In the genomic region with DNA sequence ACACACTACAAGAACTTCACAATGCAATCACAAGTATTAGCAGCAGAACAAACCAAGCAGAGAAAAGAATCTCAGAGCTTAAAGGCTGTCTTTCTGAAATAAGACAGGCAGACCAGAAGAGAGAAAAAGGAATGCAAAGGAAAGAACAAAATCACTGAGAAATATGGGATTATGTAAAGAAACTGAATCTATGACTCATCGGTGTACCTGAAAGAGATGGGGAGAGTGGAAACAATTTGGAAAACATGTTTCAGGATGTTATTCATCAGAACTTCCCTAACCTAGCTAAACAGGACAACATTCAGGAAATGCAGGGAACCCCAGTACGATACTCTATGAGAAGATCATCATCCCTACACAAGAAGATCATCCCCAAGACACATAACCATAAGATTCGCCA, we compare ENCODE assay signal across 22 cellular contexts.
"Had no signal": no experiment of that assay in that cellular context is flagged by ENCODE, and none has a peak within 500 bp of the region (broad histone marks: within the 10 kb centered on the region; RNA-seq: fewer than 3 reads in every experiment).

No MANE protein-coding gene starts in this region.

- H3K4me1 ChIP-seq: SJSA1 had no signal

- DNase-seq: MG63, NCI-H1048, NCI-H1105, NCI-H1417, NCI-H1436 treated with DMSO at 0.1 percent for 48 hours, NCI-H1694, NCI-H187 treated with DMSO at 0.1 percent for 48 hours, NCI-H2029 treated with DMSO at 0.1 percent for 48 hours, NCI-H2171 treated with DMSO at 0.1 percent for 48 hours, NCI-H345, NCI-H446 treated with DMSO at 0.1 percent for 48 hours, NCI-H510A treated with DMSO at 0.1 percent for 48 hours, NCI-H526, NCI-H748 treated with DMSO at 0.1 percent for 48 hours, Right ventricle myocardium superior, RPMI8226, SIG-M5 had no signal

- H3K27ac ChIP-seq: HL-60, SJSA1, SK-N-MC had no signal

- H3K27me3 Mint-ChIP-seq: IgD-negative memory B cell had no signal

- H3K9me3 ChIP-seq: MG63, SJSA1 had no signal

- H3K4me3 Mint-ChIP-seq: IgD-negative memory B cell had no signal

- ATAC-seq: K562 had no signal

- H3K27me3 ChIP-seq: MG63, SJSA1 had no signal

- H3K36me3 ChIP-seq: MG63, SJSA1 had no signal

- H3K36me3 Mint-ChIP-seq: IgD-negative memory B cell had no signal

- H3K4me3 ChIP-seq: K562, MG63, SJSA1, SK-N-MC had no signal

- H3K27ac Mint-ChIP-seq: IgD-negative memory B cell had no signal

- H3K4me1 Mint-ChIP-seq: IgD-negative memory B cell had no signal
